8 cellular contexts compared by ENCODE assay signal in the genomic region with DNA sequence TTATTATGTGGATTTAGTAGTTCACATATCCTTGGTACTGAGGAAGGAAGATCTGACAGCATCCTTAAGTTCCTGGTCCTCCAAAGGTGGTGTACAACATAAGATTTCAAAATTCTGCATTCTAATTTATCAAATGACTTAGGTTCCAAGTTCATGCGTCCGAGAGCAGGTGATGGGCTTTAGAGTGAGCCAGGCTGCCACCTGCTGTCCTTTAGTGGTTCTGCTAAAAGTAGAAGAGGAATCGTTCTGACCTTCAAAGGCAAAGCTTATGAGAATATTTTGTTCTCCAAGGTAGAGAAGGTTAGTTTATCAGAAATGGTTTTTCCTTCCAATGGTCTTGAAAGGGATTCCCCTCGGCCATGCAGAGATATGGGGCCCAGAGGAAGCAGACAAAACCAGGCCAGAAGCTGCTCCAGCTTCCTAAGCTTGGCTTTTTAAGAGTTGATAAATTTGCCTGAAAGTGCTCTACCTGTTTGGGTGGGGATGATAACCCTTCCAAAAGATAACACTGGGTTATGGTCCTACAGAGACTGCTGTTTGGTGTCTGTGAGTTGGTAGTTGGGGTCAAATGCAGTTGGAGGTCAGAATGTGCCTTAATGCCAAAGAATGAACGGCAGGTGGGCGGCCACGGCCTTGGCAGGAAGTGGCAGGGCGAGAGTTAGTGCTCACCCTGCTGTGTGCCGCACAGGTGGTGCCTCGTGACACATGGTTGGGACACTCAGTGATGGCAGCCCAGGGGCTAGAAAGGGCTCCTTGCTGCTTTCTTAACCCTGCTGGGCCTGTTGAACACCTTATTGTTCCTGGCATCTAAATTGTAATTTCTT. TPM values are rescaled to one million over a fixed set of nuclear protein-coding genes. Genes with fewer than 3 reads are reported as not detected.
DNase-seq lines count a peak whose midpoint lies in the region; ATAC-seq, FAIRE-seq and TF ChIP-seq lines count a peak whose summit lies in the region.

No MANE protein-coding gene starts in this region.

- TF ChIP-seq RAD21 in GM12878 (IDR thresholded peaks at IDR 0.05; ENCODE audit: insufficient read depth, low read depth, low read length), result peak; percentile 89

- in situ Hi-C loops in GM12878 (cut with MboI), result loop anchor here (5.0 kb wide), 1 partner anchor 146 kb away; no protein-coding TSS in a partner anchor

- H3K9me3 ChIP-seq in GM12878 (replicated peaks; ENCODE audit: control insufficient read depth, insufficient read depth, low read length), result no peaks in the 10 kb centered on the region

- POLR2A ChIA-PET in GM12878 (lab: Charles Lee), result interaction anchor here (0.7 to 1.6 kb wide), 5 partner anchors 138 to 156 kb away, joined by 3 to 5 read pairs (median 5); no protein-coding TSS in a partner anchor

- no peak overlapping the region for H3K27ac ChIP-seq in GM12878 (ENCODE audit: control insufficient read depth, insufficient read depth)

- H3K4me3 ChIP-seq in GM06990 (replicated peaks; ENCODE audit: low read depth, low read length) (no peak overlapping the region), GM12878 (no peak overlapping the region)

- H3K4me2 ChIP-seq in GM12878 (ENCODE audit: control insufficient read depth, insufficient read depth), result no peak overlapping the region

- TF ChIP-seq POLR2A in GM12878 (IDR thresholded peaks at IDR 0.05; ENCODE audit: low read depth, low read length), result no peak; the same call in 1 of the 2 replicates

- no peak overlapping the region for H2AFZ ChIP-seq in GM12878 (ENCODE audit: control insufficient read depth, low read depth, low read length)

- peaks cover 10% of the 10 kb centered on the region for H3K36me3 ChIP-seq in GM06990 (ENCODE audit: control insufficient read depth, insufficient read depth, low read length)
- H3K36me3 ChIP-seq in GM12878 (ENCODE audit: control insufficient read depth in 2 of 2, insufficient read depth in 2 of 2, low read length in 1 of 2), result peaks cover 12 to 13% of the 10 kb centered on the region in 2 experiments

- CTCF ChIA-PET in GM12878 (lab: Yijun Ruan, JAX), result interaction anchor here (0.6 to 9.5 kb wide), 56 partner anchors 9 to 1350 kb away, joined by 3 to 434 read pairs (median 4); a partner anchor contains a TSS

- intact Hi-C loops in GM12878 (cut with micrococcal nuclease; ENCODE audit: unreplicated experiment), result loop anchor here (1.0 to 10.0 kb wide), 4 partner anchors 94 to 493 kb away; no protein-coding TSS in a partner anchor

- WGBS in GM12878 (ENCODE audit: insufficient coverage, insufficient replicate concordance, low lambda C conversion rate, missing lambda C conversion rate), result 18% methylated on average over 10 of the region's 10 CpGs

- no TSS peak for BruUV-seq in GM12878 (replicated peaks; lab: Mats Ljungman, UMichigan)

- ATAC-seq in GM12878 (peak; percentile 43), GM21367 (IDR thresholded peaks at IDR 0.05; ENCODE audit: unreplicated experiment) (no peak), HG03571 (IDR thresholded peaks at IDR 0.05; ENCODE audit: unreplicated experiment) (no peak)

- peak; percentile 77 for TF ChIP-seq CTCF in GM06990 (IDR thresholded peaks at IDR 0.05; ENCODE audit: insufficient read depth, low read length, poor library complexity, severe bottlenecking)
- peak; percentile 77 to 81 (median 78) for TF ChIP-seq CTCF in GM12878 (IDR thresholded peaks at IDR 0.05 in 2 of 3, conservative IDR thresholded peaks at IDR 0.05 in 1 of 3; ENCODE audit: control insufficient read depth in 2 of 3, extremely low read depth in 1 of 3, insufficient read depth in 1 of 3, low read depth in 3 of 3, low read length in 3 of 3)

- peak; percentile 96 for FAIRE-seq in GM12878 (lab: Jason Lieb, UNC)

- SMC1A ChIA-PET in GM12878 (lab: Charles Lee; ENCODE audit: uncharacterized antibody, unreplicated experiment), result interaction anchor here (0.6 to 7.6 kb wide), 37 partner anchors 9 to 693 kb away, joined by 3 to 202 read pairs (median 4); a partner anchor contains a TSS

- no peak for DNase-seq in GM06990 (ENCODE audit: extremely low read depth, insufficient read length)
- peak; percentile 40 for DNase-seq in NCI-H128 (lab: John Stamatoyannopoulos, UW; ENCODE audit: unreplicated experiment)
- peak; percentile 33 for DNase-seq in T-helper 22 cell (ENCODE audit: low read depth)
- DNase-seq in GM12878 (ENCODE audit: low read depth, low spot score), result peak; percentile 30
- DNase-seq in iPS-NIHi7 (ENCODE audit: extremely low spot score), result peak; percentile 58
- peak; percentile 33 to 57 for DNase-seq in stimulated activated CD4-positive, alpha-beta T cell treated with anti-CD3 and anti-CD28 coated beads, Interleukin-15, amount 100 ng/mL, for 48 hours (ENCODE audit: low read depth in 2 of 2)

- no peaks in the 10 kb centered on the region for H4K20me1 ChIP-seq in GM12878 (ENCODE audit: control insufficient read depth, insufficient read depth)

- H3K79me2 ChIP-seq in GM12878 (ENCODE audit: control insufficient read depth, insufficient read depth, low read length), result no peaks in the 10 kb centered on the region

- no peak for TF ChIP-seq EP300 in GM12878 (IDR thresholded peaks at IDR 0.05; ENCODE audit: borderline replicate concordance in 1 of 2, control insufficient read depth in 1 of 2, low read depth in 2 of 2, low read length in 2 of 2)

- peaks cover 5% of the 10 kb centered on the region for H3K4me1 ChIP-seq in GM12878 (ENCODE audit: control insufficient read depth, insufficient read depth, low read length)

- H3K27me3 ChIP-seq in GM06990 (replicated peaks; ENCODE audit: control insufficient read depth, insufficient read depth, low read length), result no peaks in the 10 kb centered on the region
- no peaks in the 10 kb centered on the region for H3K27me3 ChIP-seq in GM12878 (replicated peaks in 1 of 2; ENCODE audit: control insufficient read depth in 2 of 2, insufficient read depth in 2 of 2, low read length in 1 of 2)

- H3K9ac ChIP-seq in GM12878 (ENCODE audit: control insufficient read depth, insufficient read depth, low read length), result no peak overlapping the region

- RAD21 ChIA-PET in GM12878 (lab: Charles Lee; ENCODE audit: unreplicated experiment), result interaction anchor here (0.6 to 5.9 kb wide), 22 partner anchors 10 to 724 kb away, joined by 3 to 234 read pairs (median 5); a partner anchor contains a TSS

TF ChIP-seq in GM12878, 131 proteins besides CTCF, POLR2A, EP300 and RAD21:
- TF ChIP-seq MYC (IDR thresholded peaks at IDR 0.05; ENCODE audit: insufficient read depth, insufficient read length, insufficient replicate concordance, low read length, severe bottlenecking), result no peak
- no peak for TF ChIP-seq MTA2 (IDR thresholded peaks at IDR 0.05; ENCODE audit: low read depth)
- no peak for TF ChIP-seq LARP7 (IDR thresholded peaks at IDR 0.05)
- TF ChIP-seq ZNF274 (IDR thresholded peaks at IDR 0.05; ENCODE audit: insufficient read depth, insufficient read length), result no peak
- TF ChIP-seq MYB (IDR thresholded peaks at IDR 0.05; ENCODE audit: borderline replicate concordance, low read depth, low read length), result no peak
- TF ChIP-seq KLF5 (IDR thresholded peaks at IDR 0.05; ENCODE audit: partially characterized antibody), result no peak
- TF ChIP-seq YY1 (IDR thresholded peaks at IDR 0.05; ENCODE audit: low read depth, low read length), result peak; percentile 44; the same call in 1 of the 2 replicates
- TF ChIP-seq SMC3 (IDR thresholded peaks at IDR 0.05; ENCODE audit: borderline replicate concordance, low read length), result peak; percentile 93
- TF ChIP-seq, protein P1, sequence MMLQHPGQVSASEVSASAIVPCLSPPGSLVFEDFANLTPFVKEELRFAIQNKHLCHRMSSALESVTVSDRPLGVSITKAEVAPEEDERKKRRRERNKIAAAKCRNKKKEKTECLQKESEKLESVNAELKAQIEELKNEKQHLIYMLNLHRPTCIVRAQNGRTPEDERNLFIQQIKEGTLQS (IDR thresholded peaks at IDR 0.05; ENCODE audit: borderline replicate concordance, extremely low read depth, low read depth, low read length), result no peak
- TF ChIP-seq EED (IDR thresholded peaks at IDR 0.05; ENCODE audit: low read depth), result no peak
- TF ChIP-seq MXI1 (IDR thresholded peaks at IDR 0.05; ENCODE audit: low read depth, low read length), result no peak
- no peak for TF ChIP-seq BHLHE40 (IDR thresholded peaks at IDR 0.05; ENCODE audit: borderline replicate concordance in 1 of 2, low read depth in 2 of 2, low read length in 1 of 2)

RNA-seq across cellular contexts. Expression of a gene that starts 29.0 kb away (rescaled TPM):
- total RNA-seq in GM12878 (2013; cell fraction: nucleolus; rRNA removed), result not detected in 2 replicates
- total RNA-seq in GM12878 (2014; rRNA removed) (not detected in 2 replicates), GM12878 (2014; rRNA removed; fragmentation: Illumina TruSeq; extraction: Trizol) (not detected in 2 replicates), GM12878 (2021) (not detected in 2 replicates)
- not detected for polyA plus RNA-seq in GM12878 (2011; ENCODE audit: low read depth)
- polyA plus RNA-seq in GM12878 (2011; rRNA removed) (0.05 TPM in 1 of 2 replicates, not detected in the other), GM12878 (2014; fragmentation: Illumina TruSeq; extraction: Trizol) (not detected in 2 replicates), GM12878 (2014; fragmentation: Nextera tagmentation; extraction: Ambion mirVana) (not detected), GM12878 (2014; rRNA removed) (not detected in 2 replicates), GM12878 (2016; fragmentation: Nextera tagmentation; extraction: Ambion mirVana) (not detected)
- 0.03 and 0.06 TPM in 2 replicates for polyA plus RNA-seq in GM12878 (2011; cell fraction: cytosol; rRNA removed)
- polyA plus RNA-seq in GM12878 (2011; cell fraction: nucleus; rRNA removed), result 0.12 and 0.18 TPM in 2 replicates
- not detected in 2 replicates for polyA plus RNA-seq in GM12878 (2012)
- polyA minus RNA-seq in GM12878 (2011; rRNA and poly(A)+ RNA removed), result 0.15 TPM in 1 of 2 replicates, not detected in the other
- polyA minus RNA-seq in GM12878 (2011; cell fraction: cytosol; rRNA and poly(A)+ RNA removed), result not detected in 2 replicates
- polyA minus RNA-seq in GM12878 (2011; cell fraction: nucleus; rRNA and poly(A)+ RNA removed), result not detected in 2 replicates
